In the genomic region with DNA sequence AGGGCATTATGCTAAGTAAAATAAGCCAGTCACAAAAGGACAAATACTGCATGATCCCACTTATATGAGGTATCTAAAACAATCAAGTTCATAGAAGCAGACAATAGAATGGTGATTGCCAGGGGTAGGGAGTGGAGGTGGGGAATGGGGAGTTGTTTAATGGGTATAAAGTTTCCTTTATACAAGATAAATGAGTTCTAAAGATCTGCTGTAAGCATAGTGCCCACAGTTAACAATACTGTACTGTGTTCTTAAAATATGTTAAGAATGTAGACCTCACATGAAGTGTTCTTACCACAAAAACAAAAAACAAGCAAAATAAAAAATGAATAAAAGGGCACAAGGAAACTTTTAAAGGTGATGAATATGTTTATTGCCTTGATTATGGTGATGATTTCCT, we compare ENCODE assay signal across 1 cellular context.
TF ChIP-seq lines count a peak whose summit lies in the region.

No MANE protein-coding gene starts in this region.

TF ChIP-seq in HCT116, 20 proteins besides CTCF, POLR2A, EP300 and RAD21 (continued from another document):
- TF ChIP-seq, protein P1, sequence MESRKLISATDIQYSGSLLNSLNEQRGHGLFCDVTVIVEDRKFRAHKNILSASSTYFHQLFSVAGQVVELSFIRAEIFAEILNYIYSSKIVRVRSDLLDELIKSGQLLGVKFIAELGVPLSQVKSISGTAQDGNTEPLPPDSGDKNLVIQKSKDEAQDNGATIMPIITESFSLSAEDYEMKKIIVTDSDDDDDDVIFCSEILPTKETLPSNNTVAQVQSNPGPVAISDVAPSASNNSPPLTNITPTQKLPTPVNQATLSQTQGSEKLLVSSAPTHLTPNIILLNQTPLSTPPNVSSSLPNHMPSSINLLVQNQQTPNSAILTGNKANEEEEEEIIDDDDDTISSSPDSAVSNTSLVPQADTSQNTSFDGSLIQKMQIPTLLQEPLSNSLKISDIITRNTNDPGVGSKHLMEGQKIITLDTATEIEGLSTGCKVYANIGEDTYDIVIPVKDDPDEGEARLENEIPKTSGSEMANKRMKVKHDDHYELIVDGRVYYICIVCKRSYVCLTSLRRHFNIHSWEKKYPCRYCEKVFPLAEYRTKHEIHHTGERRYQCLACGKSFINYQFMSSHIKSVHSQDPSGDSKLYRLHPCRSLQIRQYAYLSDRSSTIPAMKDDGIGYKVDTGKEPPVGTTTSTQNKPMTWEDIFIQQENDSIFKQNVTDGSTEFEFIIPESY (IDR thresholded peaks at IDR 0.05; ENCODE audit: extremely low read depth, insufficient replicate concordance, low read length) = no peak
- TF ChIP-seq FOSL1 (IDR thresholded peaks at IDR 0.05; ENCODE audit: low read depth) (no peak), CBX3 (IDR thresholded peaks at IDR 0.05; ENCODE audit: low read depth) (no peak), JUND (IDR thresholded peaks at IDR 0.05) (no peak), TCF7L2 (IDR thresholded peaks at IDR 0.05; ENCODE audit: borderline replicate concordance, extremely low read depth, insufficient read depth, insufficient read length) (no peak), ZFX (IDR thresholded peaks at IDR 0.05) (no peak), POLR2AphosphoS5 (IDR thresholded peaks at IDR 0.05; ENCODE audit: low read depth, low read length) (no peak), CEBPB (IDR thresholded peaks at IDR 0.05; ENCODE audit: low read depth) (no peak), SIN3A (IDR thresholded peaks at IDR 0.05; ENCODE audit: low read depth) (no peak), ELF1 (IDR thresholded peaks at IDR 0.05; ENCODE audit: borderline replicate concordance, low read depth) (no peak), YY1 (IDR thresholded peaks at IDR 0.05; ENCODE audit: extremely low read depth, insufficient replicate concordance, low read depth, low read length) (no peak), SRF (IDR thresholded peaks at IDR 0.05; ENCODE audit: low read depth) (no peak), EZH2 (IDR thresholded peaks at IDR 0.05) (no peak), ZNF274 (IDR thresholded peaks at IDR 0.05; ENCODE audit: low read depth, low read length) (no peak)
- TF ChIP-seq, protein P2, sequence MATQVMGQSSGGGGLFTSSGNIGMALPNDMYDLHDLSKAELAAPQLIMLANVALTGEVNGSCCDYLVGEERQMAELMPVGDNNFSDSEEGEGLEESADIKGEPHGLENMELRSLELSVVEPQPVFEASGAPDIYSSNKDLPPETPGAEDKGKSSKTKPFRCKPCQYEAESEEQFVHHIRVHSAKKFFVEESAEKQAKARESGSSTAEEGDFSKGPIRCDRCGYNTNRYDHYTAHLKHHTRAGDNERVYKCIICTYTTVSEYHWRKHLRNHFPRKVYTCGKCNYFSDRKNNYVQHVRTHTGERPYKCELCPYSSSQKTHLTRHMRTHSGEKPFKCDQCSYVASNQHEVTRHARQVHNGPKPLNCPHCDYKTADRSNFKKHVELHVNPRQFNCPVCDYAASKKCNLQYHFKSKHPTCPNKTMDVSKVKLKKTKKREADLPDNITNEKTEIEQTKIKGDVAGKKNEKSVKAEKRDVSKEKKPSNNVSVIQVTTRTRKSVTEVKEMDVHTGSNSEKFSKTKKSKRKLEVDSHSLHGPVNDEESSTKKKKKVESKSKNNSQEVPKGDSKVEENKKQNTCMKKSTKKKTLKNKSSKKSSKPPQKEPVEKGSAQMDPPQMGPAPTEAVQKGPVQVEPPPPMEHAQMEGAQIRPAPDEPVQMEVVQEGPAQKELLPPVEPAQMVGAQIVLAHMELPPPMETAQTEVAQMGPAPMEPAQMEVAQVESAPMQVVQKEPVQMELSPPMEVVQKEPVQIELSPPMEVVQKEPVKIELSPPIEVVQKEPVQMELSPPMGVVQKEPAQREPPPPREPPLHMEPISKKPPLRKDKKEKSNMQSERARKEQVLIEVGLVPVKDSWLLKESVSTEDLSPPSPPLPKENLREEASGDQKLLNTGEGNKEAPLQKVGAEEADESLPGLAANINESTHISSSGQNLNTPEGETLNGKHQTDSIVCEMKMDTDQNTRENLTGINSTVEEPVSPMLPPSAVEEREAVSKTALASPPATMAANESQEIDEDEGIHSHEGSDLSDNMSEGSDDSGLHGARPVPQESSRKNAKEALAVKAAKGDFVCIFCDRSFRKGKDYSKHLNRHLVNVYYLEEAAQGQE (IDR thresholded peaks at IDR 0.05; ENCODE audit: low read depth) = no peak
- TF ChIP-seq, protein P3, sequence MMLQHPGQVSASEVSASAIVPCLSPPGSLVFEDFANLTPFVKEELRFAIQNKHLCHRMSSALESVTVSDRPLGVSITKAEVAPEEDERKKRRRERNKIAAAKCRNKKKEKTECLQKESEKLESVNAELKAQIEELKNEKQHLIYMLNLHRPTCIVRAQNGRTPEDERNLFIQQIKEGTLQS (IDR thresholded peaks at IDR 0.05) = no peak
- TF ChIP-seq, protein P4, sequence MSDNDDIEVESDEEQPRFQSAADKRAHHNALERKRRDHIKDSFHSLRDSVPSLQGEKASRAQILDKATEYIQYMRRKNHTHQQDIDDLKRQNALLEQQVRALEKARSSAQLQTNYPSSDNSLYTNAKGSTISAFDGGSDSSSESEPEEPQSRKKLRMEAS (IDR thresholded peaks at IDR 0.05) = no peak; the same call in 1 of the 2 replicates
TF ChIP-seq in HCT116: peak in this region for 0.
